In genomic region chr1:218499021-218499691, GRCh38 we compare ENCODE assay signal across 7 cellular contexts.
DNase-seq lines count a peak whose midpoint lies in the region; ATAC-seq, FAIRE-seq and TF ChIP-seq lines count a peak whose summit lies in the region.

No MANE protein-coding gene starts in this region.

- CTCF ChIA-PET in IMR-90 (lab: Yijun Ruan, JAX): interaction anchor here (0.8 to 1.2 kb wide), 2 partner anchors 17 to 31 kb away, joined by 3 read pairs; no protein-coding TSS in a partner anchor

- H2BK20ac ChIP-seq in IMR-90 (ENCODE audit: low read depth, low read length): peak overlapping the region; percentile 92

- peak overlapping the region; percentile 81 for H3K4ac ChIP-seq in IMR-90 (ENCODE audit: low read depth, low read length)

- ATAC-seq in IMR-90 (ENCODE audit: low read depth) (peak; percentile 31), GM21619 (IDR thresholded peaks at IDR 0.05; ENCODE audit: unreplicated experiment) (no peak)

- in situ Hi-C loops in IMR-90 (cut with MboI; ENCODE audit: low sequenced_read_pairs) (no loop called here), astrocyte of the spinal cord (cut with HindIII; ENCODE audit: low sequenced_read_pairs) (no loop called here), transverse colon (cut with MboI; ENCODE audit: low pct_ligation_motif_present in 1 of 4, low pct_unique_long_range_greater_than_20kb in 1 of 4, low sequenced_read_pairs in 3 of 4) (no loop called here)

- no peak overlapping the region for H2AFZ ChIP-seq in IMR-90 (replicated peaks; ENCODE audit: low read length, poor library complexity)

- intact Hi-C loops in IMR-90 (cut with micrococcal nuclease): loop anchor here (1.0 to 10.0 kb wide), 5 partner anchors 26 to 673 kb away; partner anchors contain the start of genes LYPLAL1 and TGFB2
- intact Hi-C loops in kidney (cut with DNase I): no loop called here
- intact Hi-C loops in transverse colon (cut with DNase I; ENCODE audit: low total_unique reads): no loop called here

- POLR2A ChIA-PET in IMR-90 (lab: Charles Lee; ENCODE audit: unreplicated experiment): interaction anchor here (0.6 to 1.2 kb wide), 3 partner anchors 11 to 154 kb away, joined by 3 to 5 read pairs (median 3); partner anchors contain the start of gene TGFB2

- BruUV-seq in IMR-90 (replicated peaks; lab: Mats Ljungman, UMichigan): no TSS peak

- H3K56ac ChIP-seq in IMR-90 (ENCODE audit: extremely low read depth, insufficient read depth, low read length): peak overlapping the region; percentile 85

- no peak for TF ChIP-seq EP300 in transverse colon (IDR thresholded peaks at IDR 0.05; ENCODE audit: low read depth)

- H3K4me1 ChIP-seq in IMR-90 (ENCODE audit: control insufficient read depth, insufficient read depth, low read length) (peaks cover 6% of the 10 kb centered on the region), kidney (ENCODE audit: control insufficient read depth in 1 of 2, insufficient read depth in 1 of 2, low read depth in 1 of 2, low read length in 2 of 2) (peaks cover 0 to 2% of the 10 kb centered on the region in 2 donors), transverse colon (peaks cover 0 to 18% (median 2%) of the 10 kb centered on the region in 4 donors)

- FAIRE-seq in kidney (lab: Jason Lieb, UNC): no peak

- peak overlapping the region; percentile 57; the same call in 1 of the 2 replicates for H2AK5ac ChIP-seq in IMR-90 (ENCODE audit: low read depth, low read length)

- TF ChIP-seq CTCF in IMR-90 (conservative IDR thresholded peaks at IDR 0.05; ENCODE audit: low read depth, low read length) (no peak), astrocyte of the spinal cord (IDR thresholded peaks at IDR 0.05; ENCODE audit: low read depth, low read length) (no peak), kidney (IDR thresholded peaks at IDR 0.05; ENCODE audit: borderline replicate concordance, extremely low read depth, insufficient read depth) (no peak), transverse colon (IDR thresholded peaks at IDR 0.05) (no peak)

- no peak; the same call in 1 of the 2 replicates for TF ChIP-seq RAD21 in IMR-90 (IDR thresholded peaks at IDR 0.05; ENCODE audit: low read length)

- no CpG with 5 or more reads among the region's 4 CpGs for WGBS in IMR-90 (ENCODE audit: extremely low coverage in 2 of 2, insufficient read length in 1 of 2), 2 experiments
- WGBS in transverse colon (ENCODE audit: low coverage in 1 of 2), 2 donors: 25 to 33% methylated on average over 4 of the region's 4 CpGs

- TF ChIP-seq POLR2A in IMR-90 (IDR thresholded peaks at IDR 0.05; ENCODE audit: low read depth, low read length) (no peak; the same call in none of the 2 replicates), transverse colon (IDR thresholded peaks at IDR 0.05) (no peak)

- no peak overlapping the region for H2AK9ac ChIP-seq in IMR-90 (replicated peaks; ENCODE audit: low read depth, low read length, poor library complexity)

- H3K9me3 ChIP-seq in IMR-90 (ENCODE audit: control insufficient read depth, insufficient read depth, low read length): no peaks in the 10 kb centered on the region
- H3K9me3 ChIP-seq in kidney (ENCODE audit: control insufficient read depth in 1 of 2, low read length in 2 of 2): no peaks in the 10 kb centered on the region
- no peaks in the 10 kb centered on the region for H3K9me3 ChIP-seq in transverse colon

- peak overlapping the region; percentile 76; the same call in 1 of the 2 replicates for H3K9ac ChIP-seq in IMR-90 (ENCODE audit: low read depth, low read length)
- no peak overlapping the region for H3K9ac ChIP-seq in kidney (ENCODE audit: low read length in 2 of 2)

- H3K79me1 ChIP-seq in IMR-90 (ENCODE audit: low read depth in 1 of 2, low read length in 2 of 2): no peaks in the 10 kb centered on the region

- H2BK5ac ChIP-seq in IMR-90 (ENCODE audit: low read depth, low read length, poor library complexity, severe bottlenecking): peak overlapping the region; percentile 98

- no peaks in the 10 kb centered on the region for H3K36me3 ChIP-seq in IMR-90 (ENCODE audit: control insufficient read depth, insufficient read depth, low read length)
- no peaks in the 10 kb centered on the region for H3K36me3 ChIP-seq in kidney (ENCODE audit: control insufficient read depth in 1 of 2, insufficient read depth in 2 of 2, low read length in 2 of 2)
- no peaks in the 10 kb centered on the region for H3K36me3 ChIP-seq in transverse colon

- peak overlapping the region; percentile 92 for H3K4me2 ChIP-seq in IMR-90 (ENCODE audit: low read depth, low read length)

- H3K9me1 ChIP-seq in IMR-90 (ENCODE audit: insufficient read depth, low read length): peaks cover 6% of the 10 kb centered on the region

- peak overlapping the region; percentile 91 for H2BK120ac ChIP-seq in IMR-90 (ENCODE audit: low read depth, low read length)

- peak overlapping the region; percentile 52; the same call in 1 of the 2 replicates for H3K4me3 ChIP-seq in IMR-90 (ENCODE audit: insufficient read depth, low read depth, low read length)
- H3K4me3 ChIP-seq in astrocyte of the spinal cord (ENCODE audit: low read depth, low read length): peak overlapping the region; percentile 36
- H3K4me3 ChIP-seq in kidney (ENCODE audit: low read length in 2 of 2): peak overlapping the region; percentile 27 to 58
- peak overlapping the region in 2 of 4 donors; percentile 4 to 31 for H3K4me3 ChIP-seq in transverse colon

- peak overlapping the region; percentile 77 for H3K27ac ChIP-seq in IMR-90 (ENCODE audit: insufficient read depth, low read length)
- no peak overlapping the region for H3K27ac ChIP-seq in kidney (ENCODE audit: low read depth in 2 of 2, low read length in 2 of 2)
- H3K27ac ChIP-seq in transverse colon: peak overlapping the region; percentile 57 to 73 (median 69)

- peak overlapping the region; percentile 73 for H2BK15ac ChIP-seq in IMR-90 (ENCODE audit: low read depth, low read length)

- peak overlapping the region; percentile 85 for H4K91ac ChIP-seq in IMR-90 (ENCODE audit: insufficient read depth, low read depth, low read length)

- H3K27me3 ChIP-seq in IMR-90 (ENCODE audit: control insufficient read depth, insufficient read depth, low read length): no peaks in the 10 kb centered on the region
- H3K27me3 ChIP-seq in transverse colon: no peaks in the 10 kb centered on the region

- peak overlapping the region; percentile 86 for H3K14ac ChIP-seq in IMR-90 (replicated peaks; ENCODE audit: low read depth, low read length)

- peak overlapping the region; percentile 85 for H3K23ac ChIP-seq in IMR-90 (ENCODE audit: low read depth, low read length)

- H4K20me1 ChIP-seq in IMR-90 (ENCODE audit: insufficient read depth, low read length): peaks cover 5% of the 10 kb centered on the region; the same call in 1 of the 2 replicates

- dilution Hi-C loops in IMR-90 (cut with HindIII; ENCODE audit: low sequenced_read_pairs, unreplicated experiment): no loop called here

- H3K18ac ChIP-seq in IMR-90 (ENCODE audit: low read depth, low read length): peak overlapping the region; percentile 86

- H4K8ac ChIP-seq in IMR-90 (ENCODE audit: low read depth in 2 of 2, low read length in 2 of 2): peak overlapping the region; percentile 30 to 79

- DNase-seq in IMR-90 (peak; percentile 79), astrocyte of the spinal cord (ENCODE audit: low read depth, low spot score) (peak; percentile 92), kidney (no peak), transverse colon (no peak), hypothalamus (lab: John Stamatoyannopoulos, UW) (no peak)
- DNase-seq in activated CD4-positive, alpha-beta T cell treated with anti-CD3 and anti-CD28 coated beads, Interleukin-2, amount 50 U/mL, for 4 hours: no peak

- H4K5ac ChIP-seq in IMR-90 (ENCODE audit: low read depth, low read length): peak overlapping the region; percentile 81; the same call in 1 of the 2 replicates

TF ChIP-seq in IMR-90, 13 proteins besides CTCF, POLR2A, EP300 and RAD21:
- TF ChIP-seq MXI1 (IDR thresholded peaks at IDR 0.05; ENCODE audit: borderline replicate concordance, low read depth, low read length) (no peak), MAZ (IDR thresholded peaks at IDR 0.05; ENCODE audit: borderline replicate concordance, low read depth, low read length) (no peak), CEBPB (IDR thresholded peaks at IDR 0.05; ENCODE audit: low read depth, low read length) (peak; percentile 49), NFE2L2 (IDR thresholded peaks at IDR 0.05; ENCODE audit: low read depth, low read length) (no peak)

Comparison
In these comparisons a context has a peak if more than half of its experiments do, and no peak if none do; other contexts are left out.
1. DNase-seq: peak in IMR-90 (single experiment) and astrocyte of the spinal cord (single experiment); none in kidney (single experiment), transverse colon (single experiment), activated CD4-positive, alpha-beta T cell treated with anti-CD3 and anti-CD28 coated beads, Interleukin-2, amount 50 U/mL, for 4 hours (0 of 2) and hypothalamus (0 of 51).
2. H3K27ac ChIP-seq: peak in IMR-90 (single experiment) and transverse colon (4 of 4); none in kidney (0 of 2).